In the genomic region with DNA sequence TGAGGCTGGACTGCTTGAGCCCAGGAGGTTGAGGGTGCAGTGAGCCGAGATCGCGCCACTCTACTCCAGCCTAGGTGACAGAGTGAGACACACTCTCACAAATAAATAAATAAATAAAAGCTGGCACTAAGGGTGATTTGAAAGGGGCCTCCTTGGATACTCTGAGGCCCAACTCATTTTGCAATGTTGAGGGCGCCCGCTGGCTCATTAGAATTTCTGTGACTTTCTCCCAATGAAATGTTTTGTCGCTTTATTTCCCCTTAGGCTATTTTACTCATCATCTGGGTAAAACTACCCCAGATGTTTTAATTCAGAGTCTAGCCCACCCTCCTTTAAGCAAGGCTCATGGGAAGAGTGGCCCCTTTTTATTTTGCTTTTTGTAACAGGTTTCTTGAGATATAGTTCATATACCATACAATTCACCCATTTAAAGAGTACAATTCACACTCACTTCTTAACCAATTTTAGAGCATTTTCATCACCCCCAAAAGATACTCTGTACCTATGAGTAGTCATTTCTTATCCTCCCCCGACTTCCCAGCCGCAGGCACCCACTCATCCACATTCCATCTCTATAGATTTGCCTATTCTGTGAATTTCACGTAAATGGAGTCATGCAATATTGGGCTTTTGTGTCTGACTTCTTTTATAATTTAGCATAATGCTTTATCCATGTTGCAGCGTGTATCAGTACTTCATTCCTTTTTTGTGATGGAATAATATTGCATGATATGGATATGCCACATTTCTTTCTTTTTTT, we compare ENCODE assay signal across 24 cellular contexts.
A peak's percentile ranks its signal among the peaks of the same experiment; 100 is the strongest.
DNase-seq lines count a peak whose midpoint lies in the region; ATAC-seq and TF ChIP-seq lines count a peak whose summit lies in the region.
"Had no signal": no experiment of that assay in that cellular context is flagged by ENCODE, and none has a peak within 500 bp of the region (broad histone marks: within the 10 kb centered on the region; RNA-seq: fewer than 3 reads in every experiment).

No MANE protein-coding gene starts in this region.

- no peak for ATAC-seq in GM23338
- ATAC-seq: A549, GM12878 had no signal

- H2BK120ac ChIP-seq in trophoblast cell (ENCODE audit: insufficient read depth, low read length, poor library complexity) = no peak overlapping the region

- WGBS in trophoblast cell (ENCODE audit: extremely low coverage, insufficient coverage, insufficient read length) = no CpG with 5 or more reads among the region's 10 CpGs

- H3F3A ChIP-seq in GM23338 (replicated peaks; ENCODE audit: low read depth) = no peaks in the 10 kb centered on the region

- H3K27ac ChIP-seq in BLaER1 (no peak overlapping the region), GM23338 (ENCODE audit: low read depth) (no peak overlapping the region), trophoblast cell (ENCODE audit: low read depth, low read length) (no peak overlapping the region)
- H3K27ac ChIP-seq: 22Rv1, A549 had no signal

- no peak overlapping the region for H3K27ac Mint-ChIP-seq in GM23338
- H3K27ac Mint-ChIP-seq: B cell; CD14-positive monocyte; CD4-positive, alpha-beta memory T cell; CD4-positive, CD25-positive, alpha-beta regulatory T cell; CD8-positive, alpha-beta memory T cell had no signal

- H3K36me3 ChIP-seq in BLaER1 = no peaks in the 10 kb centered on the region
- no peaks in the 10 kb centered on the region for H3K36me3 ChIP-seq in GM23338 (ENCODE audit: insufficient read depth)
- no peaks in the 10 kb centered on the region for H3K36me3 ChIP-seq in trophoblast cell (ENCODE audit: control insufficient read depth in 1 of 2, insufficient read depth in 2 of 2, low read length in 2 of 2)

- no peak overlapping the region for H3K9ac ChIP-seq in BLaER1
- no peak overlapping the region for H3K9ac ChIP-seq in trophoblast cell (ENCODE audit: low read length)

- no peak overlapping the region for H3K14ac ChIP-seq in trophoblast cell (ENCODE audit: low read length)

- H3K4me3 Mint-ChIP-seq in GM23338 = no peak overlapping the region
- H3K4me3 Mint-ChIP-seq: B cell; CD14-positive monocyte; CD4-positive, alpha-beta memory T cell; CD4-positive, CD25-positive, alpha-beta regulatory T cell; CD8-positive, alpha-beta memory T cell had no signal

- H2BK5ac ChIP-seq in trophoblast cell (ENCODE audit: low read depth, low read length, poor library complexity) = no peak overlapping the region

- H3K9me3 Mint-ChIP-seq in GM23338 = no peaks in the 10 kb centered on the region
- H3K9me3 Mint-ChIP-seq: CD4-positive, CD25-positive, alpha-beta regulatory T cell; CD8-positive, alpha-beta memory T cell had no signal

- H3K9me2 ChIP-seq in GM23338 (ENCODE audit: insufficient read depth) = no peaks in the 10 kb centered on the region

- TF ChIP-seq CTCF in GM23338 (conservative IDR thresholded peaks at IDR 0.05; ENCODE audit: low read depth in 2 of 2) = no peak

- H3K4me2 ChIP-seq in BLaER1 = peak overlapping the region; percentile 25
- 0 out of 2 replicates have a peak overlapping the region, but pooled peaks have one; percentile 35 for H3K4me2 ChIP-seq in GM23338
- H3K4me2 ChIP-seq in trophoblast cell (ENCODE audit: low read length) = no peak overlapping the region
- H3K4me2 ChIP-seq: A549 had no signal

- no peaks in the 10 kb centered on the region for H4K20me1 ChIP-seq in BLaER1
- no peaks in the 10 kb centered on the region for H4K20me1 ChIP-seq in GM23338 (replicated peaks; ENCODE audit: insufficient read depth)

- H3K4me1 ChIP-seq in BLaER1 (peaks cover 13% of the 10 kb centered on the region), GM23338 (ENCODE audit: insufficient read depth) (no peaks in the 10 kb centered on the region; the same call in 1 of the 2 replicates), trophoblast cell (ENCODE audit: control insufficient read depth in 1 of 2, insufficient read depth in 2 of 2, low read length in 2 of 2) (no peaks in the 10 kb centered on the region)
- H3K4me1 ChIP-seq: A549 had no signal

- H2AK5ac ChIP-seq in trophoblast cell (ENCODE audit: low read length) = no peak overlapping the region

- H2AFZ ChIP-seq in GM23338 = no peak overlapping the region
- H2AFZ ChIP-seq in trophoblast cell (ENCODE audit: insufficient read depth, low read length, poor library complexity) = no peak overlapping the region

- no peaks in the 10 kb centered on the region for H3K27me3 ChIP-seq in BLaER1
- no peaks in the 10 kb centered on the region for H3K27me3 ChIP-seq in GM23338 (ENCODE audit: insufficient read depth)
- H3K27me3 ChIP-seq in trophoblast cell (ENCODE audit: insufficient read depth, low read length) = no peaks in the 10 kb centered on the region

- no peak overlapping the region for H3K4ac ChIP-seq in trophoblast cell (ENCODE audit: low read depth, low read length)

- no peak overlapping the region for H2BK12ac ChIP-seq in trophoblast cell (ENCODE audit: low read length)

- no peak overlapping the region for H4K91ac ChIP-seq in trophoblast cell (ENCODE audit: low read depth, low read length)

- no peaks in the 10 kb centered on the region for H3K79me1 ChIP-seq in trophoblast cell (ENCODE audit: low read length)

- peaks cover 16% of the 10 kb centered on the region for H3K4me1 Mint-ChIP-seq in GM23338
- H3K4me1 Mint-ChIP-seq: B cell; CD14-positive monocyte; CD4-positive, alpha-beta memory T cell; CD4-positive, CD25-positive, alpha-beta regulatory T cell; CD8-positive, alpha-beta memory T cell had no signal

- H4K12ac ChIP-seq in trophoblast cell (ENCODE audit: low read depth, low read length) = no peak overlapping the region

- DNase-seq in GM23338 (ENCODE audit: low spot score) (no peak), trophoblast cell (peak; percentile 62 to 90), dedifferentiated amniotic fluid mesenchymal stem cell (ENCODE audit: extremely low spot score) (no peak), LoVo (ENCODE audit: low spot score) (no peak)
- no peak for DNase-seq in stimulated activated CD4-positive, alpha-beta T cell treated with anti-CD3 and anti-CD28 coated beads, Interleukin-12 subunit alpha, Interleukin-12 subunit beta, amount 100 ng/mL, for 4 hours
- DNase-seq: AML-193; C1 segment of cervical spinal cord; CD4-positive, alpha-beta memory T cell; CD4-positive, CD25-positive, alpha-beta regulatory T cell; CD8-positive, alpha-beta memory T cell; COR-L47; DMS 273 treated with DMSO at 0.1 percent for 48 hours; DMS153; DMS53; DMS79; DND-41; EL; GDM1 had no signal

- H3K18ac ChIP-seq in trophoblast cell (ENCODE audit: low read length) = no peak overlapping the region

- H3K9me3 ChIP-seq in BLaER1 = no peaks in the 10 kb centered on the region
- no peaks in the 10 kb centered on the region for H3K9me3 ChIP-seq in trophoblast cell (ENCODE audit: insufficient read depth, low read depth, low read length)
- H3K9me3 ChIP-seq: A549 had no signal

- no peak overlapping the region for H3K23ac ChIP-seq in trophoblast cell (ENCODE audit: low read length)

- H3K79me2 ChIP-seq in GM23338 (replicated peaks; ENCODE audit: insufficient read depth) (no peaks in the 10 kb centered on the region), trophoblast cell (ENCODE audit: control insufficient read depth, insufficient read depth, low read length, poor library complexity) (no peaks in the 10 kb centered on the region)

- H3K36me3 Mint-ChIP-seq in GM23338 (ENCODE audit: low read depth) = no peaks in the 10 kb centered on the region
- H3K36me3 Mint-ChIP-seq: CD14-positive monocyte; CD4-positive, alpha-beta memory T cell; CD4-positive, CD25-positive, alpha-beta regulatory T cell; CD8-positive, alpha-beta memory T cell had no signal

- H3K27me3 Mint-ChIP-seq in GM23338 (ENCODE audit: insufficient read depth, low read depth, poor library complexity) = no peaks in the 10 kb centered on the region

- no peak overlapping the region for H4K8ac ChIP-seq in trophoblast cell (ENCODE audit: low read depth, low read length)

- H3K4me3 ChIP-seq in BLaER1 (no peak overlapping the region), GM23338 (no peak overlapping the region), trophoblast cell (ENCODE audit: low read depth, low read length) (no peak overlapping the region)
- H3K4me3 ChIP-seq: A549, GM12878 had no signal

TF ChIP-seq in GM23338, 12 proteins besides CTCF, POLR2A, EP300 and RAD21 (continues in another document):
- TF ChIP-seq ZNF331 (CRISPR knock-in tag; IDR thresholded peaks at IDR 0.05; ENCODE audit: low read depth) = no peak
- no peak for TF ChIP-seq NANOG (IDR thresholded peaks at IDR 0.05; ENCODE audit: borderline replicate concordance)
- no peak for TF ChIP-seq JUNB (IDR thresholded peaks at IDR 0.05; ENCODE audit: unreplicated experiment)
- TF ChIP-seq ZNF114 (CRISPR knock-in tag; IDR thresholded peaks at IDR 0.05) = no peak
- no peak for TF ChIP-seq CREB1 (CRISPR knock-in tag; IDR thresholded peaks at IDR 0.05; ENCODE audit: low read depth)
- TF ChIP-seq EZH2phosphoT487 (IDR thresholded peaks at IDR 0.05; ENCODE audit: unreplicated experiment) = no peak
- TF ChIP-seq REST (IDR thresholded peaks at IDR 0.05; ENCODE audit: unreplicated experiment) = no peak
- no peak for TF ChIP-seq POLR2AphosphoS5 (IDR thresholded peaks at IDR 0.05; ENCODE audit: low read depth)

Comparison
In these comparisons a context has a peak if more than half of its experiments do, and no peak if none do; other contexts are left out.
1. DNase-seq: peak in trophoblast cell (2 of 2); none in GM23338 (single experiment), dedifferentiated amniotic fluid mesenchymal stem cell (single experiment), stimulated activated CD4-positive, alpha-beta T cell treated with anti-CD3 and anti-CD28 coated beads, Interleukin-12 subunit alpha, Interleukin-12 subunit beta, amount 100 ng/mL, for 4 hours (single experiment) and LoVo (single experiment).